1 cellular context compared by ENCODE assay signal in the genomic region with DNA sequence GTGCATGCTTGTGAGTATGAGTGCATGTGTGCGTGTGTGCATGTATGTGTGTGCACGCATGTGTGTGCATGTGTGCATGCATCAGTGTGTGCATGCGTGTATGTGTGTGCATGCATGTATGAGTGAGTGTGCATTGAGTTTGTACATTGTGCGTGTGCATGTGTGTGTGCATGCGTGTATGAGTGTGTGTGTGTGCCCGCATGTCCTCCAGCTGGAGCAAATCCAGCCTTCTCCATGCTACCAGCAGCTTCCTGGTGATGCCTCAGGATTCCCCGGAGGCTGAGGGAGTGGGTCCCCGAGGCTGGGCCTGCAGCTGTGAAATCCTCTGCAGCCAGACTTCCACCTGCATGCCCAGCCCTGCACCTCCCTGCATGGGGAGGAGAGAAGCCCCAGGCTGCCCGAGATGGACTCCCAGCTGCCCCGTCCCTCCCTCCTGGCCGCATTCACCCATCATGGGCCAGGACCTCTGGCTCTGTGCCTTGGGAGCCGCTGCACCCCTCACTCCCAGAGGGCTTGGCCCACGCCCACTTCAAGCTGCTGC.
TF ChIP-seq lines count a peak whose summit lies in the region.

No MANE protein-coding gene starts in this region.

TF ChIP-seq in GM12878, 131 proteins besides CTCF, POLR2A, EP300 and RAD21:
- TF ChIP-seq, protein P1, sequence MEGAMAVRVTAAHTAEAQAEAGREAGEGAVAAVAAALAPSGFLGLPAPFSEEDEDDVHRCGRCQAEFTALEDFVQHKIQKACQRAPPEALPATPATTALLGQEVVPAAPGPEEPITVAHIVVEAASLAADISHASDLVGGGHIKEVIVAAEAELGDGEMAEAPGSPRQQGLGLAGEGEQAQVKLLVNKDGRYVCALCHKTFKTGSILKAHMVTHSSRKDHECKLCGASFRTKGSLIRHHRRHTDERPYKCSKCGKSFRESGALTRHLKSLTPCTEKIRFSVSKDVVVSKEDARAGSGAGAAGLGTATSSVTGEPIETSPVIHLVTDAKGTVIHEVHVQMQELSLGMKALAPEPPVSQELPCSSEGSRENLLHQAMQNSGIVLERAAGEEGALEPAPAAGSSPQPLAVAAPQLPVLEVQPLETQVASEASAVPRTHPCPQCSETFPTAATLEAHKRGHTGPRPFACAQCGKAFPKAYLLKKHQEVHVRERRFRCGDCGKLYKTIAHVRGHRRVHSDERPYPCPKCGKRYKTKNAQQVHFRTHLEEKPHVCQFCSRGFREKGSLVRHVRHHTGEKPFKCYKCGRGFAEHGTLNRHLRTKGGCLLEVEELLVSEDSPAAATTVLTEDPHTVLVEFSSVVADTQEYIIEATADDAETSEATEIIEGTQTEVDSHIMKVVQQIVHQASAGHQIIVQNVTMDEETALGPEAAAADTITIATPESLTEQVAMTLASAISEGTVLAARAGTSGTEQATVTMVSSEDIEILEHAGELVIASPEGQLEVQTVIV (IDR thresholded peaks at IDR 0.05; ENCODE audit: borderline replicate concordance, partially characterized antibody) = no peak
- TF ChIP-seq HDAC2 (IDR thresholded peaks at IDR 0.05) = no peak
- TF ChIP-seq, protein P2, sequence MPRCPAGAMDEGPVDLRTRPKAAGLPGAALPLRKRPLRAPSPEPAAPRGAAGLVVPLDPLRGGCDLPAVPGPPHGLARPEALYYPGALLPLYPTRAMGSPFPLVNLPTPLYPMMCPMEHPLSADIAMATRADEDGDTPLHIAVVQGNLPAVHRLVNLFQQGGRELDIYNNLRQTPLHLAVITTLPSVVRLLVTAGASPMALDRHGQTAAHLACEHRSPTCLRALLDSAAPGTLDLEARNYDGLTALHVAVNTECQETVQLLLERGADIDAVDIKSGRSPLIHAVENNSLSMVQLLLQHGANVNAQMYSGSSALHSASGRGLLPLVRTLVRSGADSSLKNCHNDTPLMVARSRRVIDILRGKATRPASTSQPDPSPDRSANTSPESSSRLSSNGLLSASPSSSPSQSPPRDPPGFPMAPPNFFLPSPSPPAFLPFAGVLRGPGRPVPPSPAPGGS (IDR thresholded peaks at IDR 0.05; ENCODE audit: borderline replicate concordance, insufficient read depth, low read depth, low read length, poor library complexity, severe bottlenecking) = peak; percentile 0
